In the genomic region with DNA sequence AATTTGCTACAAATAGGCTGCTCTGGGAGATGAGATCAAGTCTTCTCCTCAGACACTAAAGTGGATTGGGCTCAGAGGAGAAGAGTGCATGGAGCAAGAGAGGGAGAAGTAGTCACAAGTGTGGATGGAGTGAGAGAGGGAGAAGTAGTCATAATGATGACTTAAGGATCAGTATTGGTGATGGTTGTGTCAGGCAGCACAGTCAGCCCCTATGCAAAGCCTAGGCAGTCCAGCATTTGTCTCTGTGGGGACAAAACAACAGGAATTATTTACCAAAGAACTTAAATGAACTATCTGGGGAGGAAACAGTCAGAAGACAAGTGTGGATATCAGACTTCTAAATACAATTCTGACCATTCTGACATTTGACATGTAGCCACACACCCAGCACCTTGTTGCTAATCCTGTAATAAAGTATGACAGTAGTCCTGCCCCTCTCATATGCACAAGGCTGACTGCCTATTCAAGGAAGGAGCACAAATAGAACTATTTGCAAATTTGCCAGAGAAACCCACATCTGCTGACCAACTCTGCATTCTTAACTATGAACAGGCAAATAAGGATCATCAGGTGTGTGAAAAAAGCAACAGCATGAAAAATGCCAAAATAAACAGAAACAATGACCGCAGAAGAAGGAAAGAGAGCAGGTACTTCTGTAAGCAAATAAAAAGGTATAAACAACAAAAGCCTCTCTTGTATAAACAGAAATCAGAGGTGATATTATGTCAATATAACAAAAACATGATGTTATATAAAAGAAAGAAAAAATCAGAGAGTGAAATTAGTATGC, we compare ENCODE assay signal across 19 cellular contexts.
DNase-seq lines count a peak whose midpoint lies in the region; ATAC-seq and FAIRE-seq lines count a peak whose summit lies in the region.
"Had no signal": no experiment of that assay in that cellular context is flagged by ENCODE, and none has a peak within 500 bp of the region (broad histone marks: within the 10 kb centered on the region; RNA-seq: fewer than 3 reads in every experiment).

No MANE protein-coding gene starts in this region.

- H3K27me3 Mint-ChIP-seq in effector memory CD8-positive, alpha-beta T cell: no peaks in the 10 kb centered on the region
- H3K27me3 Mint-ChIP-seq: activated T-helper 17 cell treated with anti-CD3 and anti-CD28 coated beads, Interleukin-2, amount 50 U/mL, for 72 hours; naive B cell had no signal

- no peaks in the 10 kb centered on the region for H3K36me3 Mint-ChIP-seq in effector memory CD8-positive, alpha-beta T cell (ENCODE audit: insufficient read depth)
- H3K36me3 Mint-ChIP-seq: naive B cell had no signal

- FAIRE-seq in endometrium (lab: Jason Lieb, UNC): peak; percentile 31

- H3K4me3 Mint-ChIP-seq in effector memory CD8-positive, alpha-beta T cell: no peak overlapping the region
- H3K4me3 Mint-ChIP-seq: activated T-helper 17 cell treated with anti-CD3 and anti-CD28 coated beads, Interleukin-2, amount 50 U/mL, for 72 hours; naive B cell had no signal

- DNase-seq in HCEC 1CT (peak; percentile 26), NCI-H526 treated with DMSO at 0.1 percent for 48 hours (lab: John Stamatoyannopoulos, UW) (peak; percentile 23), A172 (ENCODE audit: low spot score) (no peak), SHP77 (lab: John Stamatoyannopoulos, UW) (no peak)
- DNase-seq in effector memory CD8-positive, alpha-beta T cell: no peak
- DNase-seq: activated CD4-positive, CD25-positive, alpha-beta regulatory T cell treated with anti-CD3 and anti-CD28 coated beads, Interleukin-2, amount 50 U/mL, for 72 hours; Caco-2; effector CD8-positive, alpha-beta T cell; GF-D8; heart left ventricle; KBM-7; naive B cell; NCI-H2227 treated with DMSO at 0.1 percent for 48 hours; SJCRH30; tibial artery had no signal

- H3K9me3 Mint-ChIP-seq in effector memory CD8-positive, alpha-beta T cell: peaks cover 4 to 8% of the 10 kb centered on the region in 2 donors
- H3K9me3 Mint-ChIP-seq: activated T-helper 17 cell treated with anti-CD3 and anti-CD28 coated beads, Interleukin-2, amount 50 U/mL, for 72 hours had no signal

- ATAC-seq in GM18868 (IDR thresholded peaks at IDR 0.05; ENCODE audit: unreplicated experiment) (peak; percentile 26), GM21423 (IDR thresholded peaks at IDR 0.05; ENCODE audit: unreplicated experiment) (no peak)
- no peak for ATAC-seq in effector memory CD8-positive, alpha-beta T cell (replicated peaks)
- ATAC-seq: activated T-helper 17 cell treated with anti-CD3 and anti-CD28 coated beads, Interleukin-2, amount 50 U/mL, for 72 hours; heart left ventricle had no signal

- H3K27ac Mint-ChIP-seq in effector memory CD8-positive, alpha-beta T cell: no peak overlapping the region
- H3K27ac Mint-ChIP-seq: activated T-helper 17 cell treated with anti-CD3 and anti-CD28 coated beads, Interleukin-2, amount 50 U/mL, for 72 hours; naive B cell had no signal

- no peaks in the 10 kb centered on the region for H3K4me1 Mint-ChIP-seq in effector memory CD8-positive, alpha-beta T cell (ENCODE audit: low read depth in 2 of 2)
- H3K4me1 Mint-ChIP-seq: activated T-helper 17 cell treated with anti-CD3 and anti-CD28 coated beads, Interleukin-2, amount 50 U/mL, for 72 hours; naive B cell had no signal

Comparison
In these comparisons a context has a peak if more than half of its experiments do, and no peak if none do; other contexts are left out.
1. DNase-seq: peak in HCEC 1CT (single experiment) and NCI-H526 treated with DMSO at 0.1 percent for 48 hours (single experiment); none in effector memory CD8-positive, alpha-beta T cell (0 of 3), A172 (single experiment) and SHP77 (0 of 2).